Comparison of ENCODE assay signal across 16 cellular contexts in genomic region chr14:64187331-64187730, GRCh38.
DNase-seq lines count a peak whose midpoint lies in the region; ATAC-seq and TF ChIP-seq lines count a peak whose summit lies in the region.
"Had no signal": no experiment of that assay in that cellular context is flagged by ENCODE, and none has a peak within 500 bp of the region (broad histone marks: within the 10 kb centered on the region; RNA-seq: fewer than 3 reads in every experiment).

No MANE protein-coding gene starts in this region.

- H2AFZ ChIP-seq in GM23338 (no peak overlapping the region), neural progenitor cell (replicated peaks) (no peak overlapping the region)

- H3K4me3 Mint-ChIP-seq in GM23338 (peak overlapping the region; percentile 76), glutamatergic neuron (ENCODE audit: unreplicated experiment) (peak overlapping the region; percentile 20), neural progenitor cell (no peak overlapping the region)
- H3K4me3 Mint-ChIP-seq in activated CD4-positive, alpha-beta T cell treated with anti-CD3 and anti-CD28 coated beads, Interleukin-2, amount 10 ng/mL, durations not matched to agents 24 days and 14 days: no peak overlapping the region
- H3K4me3 Mint-ChIP-seq: IgD-negative memory B cell had no signal

- peaks cover 18% of the 10 kb centered on the region for H3K4me1 ChIP-seq in GM23338 (ENCODE audit: insufficient read depth)
- peaks cover 4% of the 10 kb centered on the region for H3K4me1 ChIP-seq in adipocyte (ENCODE audit: control insufficient read depth, insufficient read depth, low read length)
- H3K4me1 ChIP-seq in neural progenitor cell: peaks cover 22% of the 10 kb centered on the region

- H3K36me3 ChIP-seq in GM23338 (ENCODE audit: insufficient read depth): peaks cover 3% of the 10 kb centered on the region; the same call in 1 of the 2 replicates
- H3K36me3 ChIP-seq in adipocyte (ENCODE audit: control insufficient read depth, insufficient read depth, low read length, severe bottlenecking): peaks cover 27% of the 10 kb centered on the region
- no peaks in the 10 kb centered on the region for H3K36me3 ChIP-seq in neural progenitor cell

- H3K27ac Mint-ChIP-seq in GM23338 (no peak overlapping the region), glutamatergic neuron (ENCODE audit: unreplicated experiment) (no peak overlapping the region), neural progenitor cell (no peak overlapping the region)
- no peak overlapping the region for H3K27ac Mint-ChIP-seq in activated CD4-positive, alpha-beta T cell treated with anti-CD3 and anti-CD28 coated beads, Interleukin-2, amount 10 ng/mL, durations not matched to agents 24 days and 14 days
- H3K27ac Mint-ChIP-seq: IgD-negative memory B cell had no signal

- peaks cover 21% of the 10 kb centered on the region for H3K9me3 Mint-ChIP-seq in GM23338
- H3K9me3 Mint-ChIP-seq in glutamatergic neuron (ENCODE audit: unreplicated experiment): peaks cover 8% of the 10 kb centered on the region
- H3K9me3 Mint-ChIP-seq in neural progenitor cell: peaks cover 15% of the 10 kb centered on the region
- no peaks in the 10 kb centered on the region for H3K9me3 Mint-ChIP-seq in activated CD4-positive, alpha-beta T cell treated with anti-CD3 and anti-CD28 coated beads, Interleukin-2, amount 10 ng/mL, durations not matched to agents 24 days and 14 days
- H3K9me3 Mint-ChIP-seq: IgD-negative memory B cell had no signal

- H3K9me2 ChIP-seq in GM23338 (ENCODE audit: insufficient read depth): no peaks in the 10 kb centered on the region

- H4K20me1 ChIP-seq in GM23338 (replicated peaks; ENCODE audit: insufficient read depth) (no peaks in the 10 kb centered on the region; the same call in 1 of the 2 replicates), neural progenitor cell (ENCODE audit: low read depth) (peaks cover 60% of the 10 kb centered on the region)

- peaks cover 63% of the 10 kb centered on the region for H3K36me3 Mint-ChIP-seq in GM23338 (ENCODE audit: low read depth)
- H3K36me3 Mint-ChIP-seq in glutamatergic neuron (ENCODE audit: unreplicated experiment): peaks cover 16% of the 10 kb centered on the region
- H3K36me3 Mint-ChIP-seq in neural progenitor cell: peaks cover 40% of the 10 kb centered on the region
- H3K36me3 Mint-ChIP-seq in activated CD4-positive, alpha-beta T cell treated with anti-CD3 and anti-CD28 coated beads, Interleukin-2, amount 10 ng/mL, durations not matched to agents 24 days and 14 days (ENCODE audit: low read depth): peaks cover 46% of the 10 kb centered on the region

- TF ChIP-seq CTCF in GM23338 (conservative IDR thresholded peaks at IDR 0.05; ENCODE audit: low read depth in 2 of 2): no peak
- TF ChIP-seq CTCF in glutamatergic neuron (IDR thresholded peaks at IDR 0.05; ENCODE audit: partially characterized antibody, unreplicated experiment): no peak
- TF ChIP-seq CTCF in neural progenitor cell (IDR thresholded peaks at IDR 0.05): no peak

- peak overlapping the region; percentile 78 for H3K27ac ChIP-seq in GM23338 (ENCODE audit: low read depth)
- no peak overlapping the region for H3K27ac ChIP-seq in neural progenitor cell

- H3K4me3 ChIP-seq in GM23338 (peak overlapping the region; percentile 55), adipocyte (ENCODE audit: low read length) (no peak overlapping the region), neural progenitor cell (no peak overlapping the region)

- H3K9ac ChIP-seq in adipocyte (ENCODE audit: low read length) (no peak overlapping the region), neural progenitor cell (no peak overlapping the region)

- H3F3A ChIP-seq in GM23338 (replicated peaks; ENCODE audit: low read depth) (no peaks in the 10 kb centered on the region), neural progenitor cell (ENCODE audit: low read depth) (peaks cover 27% of the 10 kb centered on the region)

- H3K27me3 Mint-ChIP-seq in GM23338 (ENCODE audit: insufficient read depth, low read depth, poor library complexity) (peaks cover 3% of the 10 kb centered on the region), glutamatergic neuron (ENCODE audit: unreplicated experiment) (no peaks in the 10 kb centered on the region), neural progenitor cell (ENCODE audit: insufficient read depth, low read depth) (no peaks in the 10 kb centered on the region)
- no peaks in the 10 kb centered on the region for H3K27me3 Mint-ChIP-seq in activated CD4-positive, alpha-beta T cell treated with anti-CD3 and anti-CD28 coated beads, Interleukin-2, amount 10 ng/mL, durations not matched to agents 24 days and 14 days
- H3K27me3 Mint-ChIP-seq: IgD-negative memory B cell had no signal

- ATAC-seq in GM23338 (no peak), GM21737 (IDR thresholded peaks at IDR 0.05; ENCODE audit: unreplicated experiment) (no peak), GM18517 (IDR thresholded peaks at IDR 0.05; ENCODE audit: unreplicated experiment) (no peak), GM18519 (IDR thresholded peaks at IDR 0.05; ENCODE audit: low FRiP score, unreplicated experiment) (no peak)

- peaks cover 6% of the 10 kb centered on the region; the same call in 1 of the 2 replicates for H3K79me2 ChIP-seq in GM23338 (replicated peaks; ENCODE audit: insufficient read depth)
- H3K79me2 ChIP-seq in neural progenitor cell (ENCODE audit: low read depth): no peaks in the 10 kb centered on the region

- no peak for DNase-seq in GM23338 (ENCODE audit: low spot score)
- DNase-seq in adipocyte (ENCODE audit: low read depth): peak; percentile 61
- DNase-seq in glutamatergic neuron: no peak
- no peak for DNase-seq in neural progenitor cell (ENCODE audit: low spot score)
- DNase-seq in activated CD4-positive, alpha-beta T cell treated with anti-CD3 and anti-CD28 coated beads, Interleukin-2, amount 10 ng/mL, durations not matched to agents 24 days and 14 days: no peak
- DNase-seq: AML-193, Caco-2, DMS53, NCI-H1417, NCI-H1930, NCI-H2171 treated with DMSO at 0.1 percent for 48 hours, SHP77 treated with DMSO at 0.1 percent for 48 hours had no signal

- H3K27me3 ChIP-seq in GM23338 (ENCODE audit: insufficient read depth) (no peaks in the 10 kb centered on the region), adipocyte (replicated peaks; ENCODE audit: control insufficient read depth, insufficient read depth, low read length) (no peaks in the 10 kb centered on the region), neural progenitor cell (peaks cover 19% of the 10 kb centered on the region)

- H3K9me3 ChIP-seq in adipocyte (ENCODE audit: control insufficient read depth, low read length): no peaks in the 10 kb centered on the region
- H3K9me3 ChIP-seq in neural progenitor cell (ENCODE audit: low read depth): no peaks in the 10 kb centered on the region
- H3K9me3 ChIP-seq: Caco-2 had no signal

- intact Hi-C loops in activated CD4-positive, alpha-beta T cell treated with anti-CD3 and anti-CD28 coated beads, Interleukin-2, amount 10 ng/mL, durations not matched to agents 24 days and 14 days (cut with micrococcal nuclease): no loop called here

- peaks cover 37% of the 10 kb centered on the region for H3K4me1 Mint-ChIP-seq in GM23338
- no peaks in the 10 kb centered on the region for H3K4me1 Mint-ChIP-seq in glutamatergic neuron (ENCODE audit: low read depth, unreplicated experiment)
- peaks cover 22% of the 10 kb centered on the region for H3K4me1 Mint-ChIP-seq in neural progenitor cell
- peaks cover 2% of the 10 kb centered on the region for H3K4me1 Mint-ChIP-seq in activated CD4-positive, alpha-beta T cell treated with anti-CD3 and anti-CD28 coated beads, Interleukin-2, amount 10 ng/mL, durations not matched to agents 24 days and 14 days

- H3K4me2 ChIP-seq in GM23338 (peak overlapping the region; percentile 52), neural progenitor cell (peak overlapping the region; percentile 73)

TF ChIP-seq in GM23338, 12 proteins besides CTCF, POLR2A, EP300 and RAD21:
- TF ChIP-seq EZH2phosphoT487 (IDR thresholded peaks at IDR 0.05; ENCODE audit: unreplicated experiment) (no peak), NANOG (IDR thresholded peaks at IDR 0.05; ENCODE audit: borderline replicate concordance) (peak; percentile 26; the same call in 1 of the 2 replicates)

Comparison
In these comparisons a context has a peak if more than half of its experiments do, and no peak if none do; other contexts are left out.
1. H3K4me3 Mint-ChIP-seq: peak in GM23338 (single experiment) and glutamatergic neuron (single experiment); none in neural progenitor cell (single experiment) and activated CD4-positive, alpha-beta T cell treated with anti-CD3 and anti-CD28 coated beads, Interleukin-2, amount 10 ng/mL, durations not matched to agents 24 days and 14 days (single experiment).